Comparison of ENCODE assay signal across 8 cellular contexts in the genomic region with DNA sequence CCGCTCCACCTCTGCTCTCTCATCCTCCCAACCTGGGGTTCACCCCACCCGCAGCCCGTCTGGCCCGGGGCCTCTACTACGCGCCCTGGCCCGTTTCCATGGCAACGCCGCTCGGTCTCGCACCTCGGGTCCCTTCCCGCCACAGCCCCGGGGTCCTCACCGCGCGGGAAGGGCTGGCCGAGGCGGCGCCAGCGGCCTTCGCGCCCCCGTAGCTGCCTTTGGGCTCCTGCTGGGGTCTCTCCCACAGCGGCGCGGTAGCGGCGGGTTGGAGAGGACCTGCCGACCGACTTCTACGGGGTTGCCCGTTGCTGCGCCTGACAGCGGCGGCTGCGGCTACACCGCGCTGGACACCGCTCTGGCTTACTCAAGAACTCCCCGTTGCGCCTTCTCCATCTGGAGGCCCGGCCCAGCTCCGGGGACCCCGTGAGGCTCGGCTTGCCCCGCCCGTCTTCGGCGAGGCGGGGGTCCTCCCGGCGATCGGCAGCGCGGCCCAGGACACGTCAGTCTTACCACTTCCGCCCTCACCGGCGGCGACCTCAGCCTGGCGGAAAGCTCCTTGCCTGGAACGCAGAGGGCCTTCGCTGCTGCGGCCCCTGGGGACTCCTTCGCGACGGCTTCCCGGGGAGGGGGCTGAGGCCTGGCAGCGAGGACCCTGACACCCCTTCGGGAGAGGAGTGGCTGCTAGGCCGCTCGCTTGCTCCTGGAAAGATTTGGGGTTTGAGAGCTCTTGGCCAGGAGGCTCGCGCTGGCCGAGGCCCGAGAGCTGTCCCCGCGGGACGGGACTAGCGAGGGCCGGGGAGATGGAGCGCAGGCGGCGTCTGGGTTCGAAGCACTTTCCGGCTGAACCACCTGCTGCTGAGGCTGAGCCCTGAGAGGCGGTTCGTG. TPM values are rescaled to one million over a fixed set of nuclear protein-coding genes. Genes with fewer than 3 reads are reported as not detected.
DNase-seq lines count a peak whose midpoint lies in the region; ATAC-seq and TF ChIP-seq lines count a peak whose summit lies in the region.

A gene with protein sequence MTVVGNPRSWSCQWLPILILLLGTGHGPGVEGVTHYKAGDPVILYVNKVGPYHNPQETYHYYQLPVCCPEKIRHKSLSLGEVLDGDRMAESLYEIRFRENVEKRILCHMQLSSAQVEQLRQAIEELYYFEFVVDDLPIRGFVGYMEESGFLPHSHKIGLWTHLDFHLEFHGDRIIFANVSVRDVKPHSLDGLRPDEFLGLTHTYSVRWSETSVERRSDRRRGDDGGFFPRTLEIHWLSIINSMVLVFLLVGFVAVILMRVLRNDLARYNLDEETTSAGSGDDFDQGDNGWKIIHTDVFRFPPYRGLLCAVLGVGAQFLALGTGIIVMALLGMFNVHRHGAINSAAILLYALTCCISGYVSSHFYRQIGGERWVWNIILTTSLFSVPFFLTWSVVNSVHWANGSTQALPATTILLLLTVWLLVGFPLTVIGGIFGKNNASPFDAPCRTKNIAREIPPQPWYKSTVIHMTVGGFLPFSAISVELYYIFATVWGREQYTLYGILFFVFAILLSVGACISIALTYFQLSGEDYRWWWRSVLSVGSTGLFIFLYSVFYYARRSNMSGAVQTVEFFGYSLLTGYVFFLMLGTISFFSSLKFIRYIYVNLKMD (minus strand): TSS at position 256 of the 885 bp plus-strand sequence. CDS start 422 bp downstream, outside the sequence.

- ATAC-seq in GM18870 (IDR thresholded peaks at IDR 0.05; ENCODE audit: unreplicated experiment) (peak; percentile 74), HG03108 (IDR thresholded peaks at IDR 0.05; ENCODE audit: unreplicated experiment) (peak; percentile 80), activated B cell treated with CpG ODN at 0.5 μM for 24 hours (ENCODE audit: low read depth) (peak; percentile 83)

- no peaks in the 10 kb centered on the region for H3K27me3 Mint-ChIP-seq in activated B cell treated with CpG ODN at 0.5 μM for 24 hours

- peak within 1 kb of the TSS; percentile 94 for H3K27ac ChIP-seq in AG04450 (ENCODE audit: low read depth, low read length)

- intact Hi-C loops in activated B cell treated with CpG ODN at 0.5 μM for 24 hours (cut with micrococcal nuclease), result loop anchor here (1.0 to 5.0 kb wide), 8 partner anchors 7 to 237 kb away; a partner anchor contains a TSS

- H3K27ac Mint-ChIP-seq in activated B cell treated with CpG ODN at 0.5 μM for 24 hours, result peak within 1 kb of the TSS; percentile 97

- H3K4me3 ChIP-seq in AG04450 (ENCODE audit: low read depth, low read length) (peak within 1 kb of the TSS; percentile 87), cardiac fibroblast (replicated peaks in 1 of 2; ENCODE audit: low read depth in 2 of 2, low read length in 2 of 2) (peak within 1 kb of the TSS; percentile 84 to 93)

- no peaks in the 10 kb centered on the region for H3K9me3 Mint-ChIP-seq in activated B cell treated with CpG ODN at 0.5 μM for 24 hours

- peak; percentile 64 for DNase-seq in AG04450 (ENCODE audit: low read depth, low spot score)
- DNase-seq in NCI-H2196 treated with DMSO at 0.1 percent for 48 hours (lab: John Stamatoyannopoulos, UW; ENCODE audit: unreplicated experiment), result peak; percentile 53
- DNase-seq in activated B cell treated with CpG ODN at 0.5 μM for 24 hours, result peak; percentile 91
- DNase-seq in cardiac fibroblast (ENCODE audit: low read depth in 2 of 2), result peak; percentile 89 to 92
- peak; percentile 93 for DNase-seq in islet precursor cell
- peak; percentile 82 for DNase-seq in stimulated activated CD4-positive, alpha-beta T cell treated with anti-CD3 and anti-CD28 coated beads, Interleukin-12 subunit alpha, Interleukin-12 subunit beta, amount 100 ng/mL, for 4 hours

- no peak for TF ChIP-seq CTCF in AG04450 (IDR thresholded peaks at IDR 0.05; ENCODE audit: low read depth, low read length)
- no peak for TF ChIP-seq CTCF in activated B cell treated with CpG ODN at 0.5 μM for 24 hours (IDR thresholded peaks at IDR 0.05)
- no peak for TF ChIP-seq CTCF in cardiac fibroblast (IDR thresholded peaks at IDR 0.05; ENCODE audit: low read depth, low read length)

- peak within 1 kb of the TSS; percentile 96 for H3K4me3 Mint-ChIP-seq in activated B cell treated with CpG ODN at 0.5 μM for 24 hours

- H3K36me3 Mint-ChIP-seq in activated B cell treated with CpG ODN at 0.5 μM for 24 hours (ENCODE audit: low read depth), result peaks cover 44% of the 10 kb centered on the region

- H3K27me3 ChIP-seq in AG04450 (ENCODE audit: control insufficient read depth, insufficient read depth, low read length), result no peaks in the 10 kb centered on the region

- CTCF ChIA-PET in AG04450 (lab: Charles Lee), result interaction anchor here (0.8 to 3.5 kb wide), 7 partner anchors 34 to 138 kb away, joined by 3 to 24 read pairs (median 4); a partner anchor contains a TSS
- CTCF ChIA-PET in activated B cell treated with CpG ODN at 0.5 μM for 24 hours (lab: Charles Lee), result interaction anchor here (1.4 to 1.9 kb wide), 6 partner anchors 16 to 236 kb away, joined by 3 to 10 read pairs (median 6); a partner anchor contains a TSS

- H3K4me1 Mint-ChIP-seq in activated B cell treated with CpG ODN at 0.5 μM for 24 hours, result peaks cover 48% of the 10 kb centered on the region

- POLR2A ChIA-PET in AG04450 (lab: Yijun Ruan, JAX), result interaction anchor here (0.6 to 1.3 kb wide), 15 partner anchors 8 to 893 kb away, joined by 3 to 12 read pairs (median 3); a partner anchor contains a TSS
- POLR2A ChIA-PET in activated B cell treated with CpG ODN at 0.5 μM for 24 hours (lab: Charles Lee), result interaction anchor here (0.6 to 4.1 kb wide), 33 partner anchors 12 to 874 kb away, joined by 3 to 143 read pairs (median 5); a partner anchor contains a TSS

- no peaks in the 10 kb centered on the region; the same call in 1 of the 2 replicates for H3K9me3 ChIP-seq in AG04450 (ENCODE audit: control insufficient read depth, insufficient read depth, low read length)

RNA-seq across cellular contexts. Expression of the gene that starts here (rescaled TPM):
- 41.7 and 44.9 TPM in 2 replicates for polyA plus RNA-seq in AG04450 (2011; rRNA removed)
- 26.7 and 37.6 TPM in 2 replicates for polyA minus RNA-seq in AG04450 (2011; rRNA and poly(A)+ RNA removed)
- 24.5 and 26.3 TPM in 2 replicates for total RNA-seq in activated B cell treated with CpG ODN at 0.5 μM for 24 hours

Comparison
In these comparisons a context has a peak if more than half of its experiments do, and no peak if none do; other contexts are left out.
1. Peak in every context shown above with its lines: DNase-seq, ATAC-seq, H3K4me3 ChIP-seq and H3K27ac ChIP-seq.